9 cellular contexts compared by ENCODE assay signal in the genomic region with DNA sequence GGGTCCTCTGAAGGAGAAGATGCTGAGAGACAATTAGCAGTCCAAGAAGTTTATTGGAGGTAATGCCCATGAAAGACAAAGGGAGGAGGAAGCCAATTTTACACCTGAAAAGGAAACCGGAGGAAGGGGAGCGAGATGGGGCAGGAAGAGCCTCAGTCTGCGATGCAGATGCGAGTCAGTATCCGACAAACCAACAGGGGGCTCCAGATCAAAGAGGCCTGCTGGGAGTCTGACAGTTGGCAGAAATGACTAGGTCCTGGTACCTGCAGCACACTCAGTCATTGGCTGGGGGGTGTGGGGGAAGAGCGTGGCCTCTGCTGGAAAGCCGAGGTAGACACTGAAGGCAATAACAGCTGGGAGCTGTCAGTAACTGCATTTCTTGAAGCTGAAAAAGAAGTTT.
DNase-seq lines count a peak whose midpoint lies in the region; ATAC-seq and TF ChIP-seq lines count a peak whose summit lies in the region.
"Had no signal": no experiment of that assay in that cellular context is flagged by ENCODE, and none has a peak within 500 bp of the region (broad histone marks: within the 10 kb centered on the region; RNA-seq: fewer than 3 reads in every experiment).

No MANE protein-coding gene starts in this region.

- H3K4me3 Mint-ChIP-seq in activated T-helper 17 cell treated with anti-CD3 and anti-CD28 coated beads, Interleukin-2, amount 50 U/mL, for 72 hours: no peak overlapping the region

- TF ChIP-seq CTCF in GM13977 (IDR thresholded peaks at IDR 0.05; ENCODE audit: extremely low read depth, insufficient read depth, missing control alignments): peak; percentile 31
- TF ChIP-seq CTCF in GM20000 (IDR thresholded peaks at IDR 0.05; ENCODE audit: extremely low read depth, missing control alignments): no peak
- peak; percentile 12 for TF ChIP-seq CTCF in fibroblast of mammary gland (conservative IDR thresholded peaks at IDR 0.05; ENCODE audit: control insufficient read depth, insufficient read depth, low read depth, low read length)

- ATAC-seq in HG03175 (IDR thresholded peaks at IDR 0.05; ENCODE audit: unreplicated experiment): peak; percentile 75
- no peak for ATAC-seq in activated T-helper 17 cell treated with anti-CD3 and anti-CD28 coated beads, Interleukin-2, amount 50 U/mL, for 72 hours (replicated peaks)

- H3K27ac Mint-ChIP-seq in activated T-helper 17 cell treated with anti-CD3 and anti-CD28 coated beads, Interleukin-2, amount 50 U/mL, for 72 hours: no peak overlapping the region

- H3K36me3 Mint-ChIP-seq in activated T-helper 17 cell treated with anti-CD3 and anti-CD28 coated beads, Interleukin-2, amount 50 U/mL, for 72 hours (ENCODE audit: low read depth): no peaks in the 10 kb centered on the region

- H3K4me1 Mint-ChIP-seq in activated T-helper 17 cell treated with anti-CD3 and anti-CD28 coated beads, Interleukin-2, amount 50 U/mL, for 72 hours: no peaks in the 10 kb centered on the region

- H3K4me3 ChIP-seq in fibroblast of mammary gland (ENCODE audit: control insufficient read depth, low read depth, low read length): no peak overlapping the region

- in situ Hi-C loops in GM13977 (cut with MboI; ENCODE audit: low pct_unique_long_range_greater_than_20kb, low sequenced_read_pairs, unreplicated experiment): no loop called here

- peaks cover 4% of the 10 kb centered on the region for H3K9me3 Mint-ChIP-seq in activated T-helper 17 cell treated with anti-CD3 and anti-CD28 coated beads, Interleukin-2, amount 50 U/mL, for 72 hours

- no peaks in the 10 kb centered on the region for H3K27me3 Mint-ChIP-seq in activated T-helper 17 cell treated with anti-CD3 and anti-CD28 coated beads, Interleukin-2, amount 50 U/mL, for 72 hours

- DNase-seq in GM13977 (ENCODE audit: low spot score): peak; percentile 6
- peak; percentile 17 for DNase-seq in GM20000 (ENCODE audit: low spot score)
- no peak for DNase-seq in fibroblast of mammary gland (ENCODE audit: low read depth)
- no peak for DNase-seq in kidney glomerular epithelial cell (lab: John Stamatoyannopoulos, UW)
- no peak for DNase-seq in cerebellum (ENCODE audit: low spot score)
- DNase-seq in NCI-H2081 (lab: John Stamatoyannopoulos, UW): no peak
- DNase-seq: NCI-H510A had no signal

Comparison
In these comparisons a context has a peak if more than half of its experiments do, and no peak if none do; other contexts are left out.
1. DNase-seq: peak in GM13977 (single experiment) and GM20000 (single experiment); none in fibroblast of mammary gland (single experiment), kidney glomerular epithelial cell (single experiment), cerebellum (single experiment) and NCI-H2081 (0 of 2).